28 cellular contexts compared by ENCODE assay signal in the genomic region with DNA sequence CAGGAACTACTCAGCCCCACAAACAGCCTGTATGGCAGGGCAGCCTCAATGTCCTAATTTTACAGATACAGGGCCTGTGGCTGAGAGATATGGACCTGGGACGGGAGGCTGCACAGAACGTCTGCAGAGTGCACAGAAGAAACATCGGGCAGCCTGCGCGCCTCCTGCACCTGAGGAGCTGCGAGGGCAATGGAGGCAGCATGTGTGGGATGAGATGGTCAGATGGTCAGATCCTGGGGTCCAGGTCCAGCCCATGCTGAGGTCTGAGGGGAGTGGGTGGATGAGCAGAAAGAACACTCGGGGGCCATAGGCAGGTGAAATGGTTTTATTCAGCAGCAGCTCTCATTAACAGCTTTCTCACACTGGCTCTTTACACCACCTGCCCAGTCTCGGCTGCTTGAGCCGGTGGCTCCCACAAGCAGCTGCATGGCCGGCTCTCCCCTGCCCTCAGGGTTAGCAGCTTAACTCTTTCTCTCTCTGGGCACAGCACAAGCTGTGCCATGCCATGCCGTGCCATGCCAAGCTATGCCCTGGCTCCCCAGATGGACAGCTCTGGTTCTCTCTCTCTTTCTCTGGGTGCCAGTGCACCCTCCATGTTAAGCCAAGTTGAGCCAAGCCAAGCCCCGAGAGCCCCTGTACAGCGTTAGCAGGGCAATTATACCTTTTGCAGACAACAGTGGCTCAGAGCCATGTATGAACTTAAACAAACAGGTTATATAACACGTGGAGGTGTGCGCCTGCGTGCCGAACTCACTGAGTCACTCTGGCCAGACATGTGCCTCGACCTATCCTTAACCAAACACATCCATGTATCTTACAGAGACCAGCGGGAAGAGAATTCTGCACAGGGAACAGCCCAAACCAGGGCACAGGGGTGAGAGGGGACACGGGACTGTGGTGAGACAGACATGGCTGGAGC. TPM values are rescaled to one million over a fixed set of nuclear protein-coding genes. Genes with fewer than 3 reads are reported as not detected.
"Had no signal": no experiment of that assay in that cellular context is flagged by ENCODE, and none has a peak within 500 bp of the region (broad histone marks: within the 10 kb centered on the region; RNA-seq: fewer than 3 reads in every experiment).

No MANE protein-coding gene starts in this region.

- H3K4me3 ChIP-seq: cardiac muscle cell, MG63, Peyer's patch had no signal

- H3K9me3 ChIP-seq: MG63, Peyer's patch had no signal

- H3K36me3 ChIP-seq: brain microvascular endothelial cell, cardiac muscle cell, MG63, Peyer's patch had no signal

- H3K27me3 Mint-ChIP-seq: activated CD4-positive, alpha-beta memory T cell treated with anti-CD3 and anti-CD28 coated beads for 36 hours; activated CD4-positive, alpha-beta T cell treated with anti-CD3 and anti-CD28 coated beads, Interleukin-2, amount 10 ng/mL, durations not matched to agents 7 days and 5 days; T-cell had no signal

- H3K4me1 ChIP-seq: Peyer's patch had no signal

- H3K4me3 Mint-ChIP-seq: activated CD4-positive, alpha-beta memory T cell treated with anti-CD3 and anti-CD28 coated beads for 36 hours; activated CD4-positive, alpha-beta T cell treated with anti-CD3 and anti-CD28 coated beads, Interleukin-2, amount 10 ng/mL, durations not matched to agents 7 days and 5 days; activated naive CD4-positive, alpha-beta T cell treated with anti-CD3 and anti-CD28 coated beads for 36 hours; activated naive CD8-positive, alpha-beta T cell; activated T-cell treated with anti-CD3 and anti-CD28 coated beads, Interleukin-2, amount 50 U/mL, for 4 hours; T-cell had no signal

- H3K27ac ChIP-seq: brain microvascular endothelial cell, cardiac muscle cell, Peyer's patch, RWPE1, VCaP had no signal

- DNase-seq: activated CD4-positive, alpha-beta memory T cell treated with anti-CD3 and anti-CD28 coated beads for 36 hours; activated CD4-positive, alpha-beta T cell treated with anti-CD3 and anti-CD28 coated beads, Interleukin-2, amount 10 ng/mL, durations not matched to agents 7 days and 5 days; activated CD4-positive, CD25-positive, alpha-beta regulatory T cell; activated CD8-positive, alpha-beta memory T cell treated with anti-CD3 and anti-CD28 coated beads for 24 hours; activated effector memory CD4-positive, alpha-beta T cell treated with anti-CD3 and anti-CD28 coated beads, Interleukin-2, amount 50 U/mL, for 16 hours; activated naive CD4-positive, alpha-beta T cell treated with anti-CD3 and anti-CD28 coated beads for 36 hours; activated T-cell treated with anti-CD3 and anti-CD28 coated beads, Interleukin-2, amount 50 U/mL, for 4 hours; brain microvascular endothelial cell; MG63; MV-4-11; NCI-H1092 treated with DMSO at 0.1 percent for 48 hours; NCI-H1417 treated with DMSO at 0.1 percent for 48 hours; NCI-H1694; NCI-H2029; NCI-H2171; NCI-H2227 treated with DMSO at 0.1 percent for 48 hours; NCI-H446 treated with DMSO at 0.1 percent for 48 hours; NCI-H526 treated with DMSO at 0.1 percent for 48 hours; Right ventricle myocardium superior; T-cell; T-helper 2 cell; T1000 had no signal

- H3K27ac Mint-ChIP-seq: activated CD4-positive, alpha-beta memory T cell treated with anti-CD3 and anti-CD28 coated beads for 36 hours; activated CD4-positive, alpha-beta T cell treated with anti-CD3 and anti-CD28 coated beads, Interleukin-2, amount 10 ng/mL, durations not matched to agents 7 days and 5 days; activated naive CD4-positive, alpha-beta T cell treated with anti-CD3 and anti-CD28 coated beads for 36 hours; activated naive CD8-positive, alpha-beta T cell; T-cell had no signal

- H3K27me3 ChIP-seq: brain microvascular endothelial cell, cardiac muscle cell, MG63, Peyer's patch had no signal

- H3K36me3 Mint-ChIP-seq: activated CD4-positive, alpha-beta memory T cell treated with anti-CD3 and anti-CD28 coated beads for 36 hours; activated naive CD8-positive, alpha-beta T cell; T-cell had no signal

- H3K4me1 Mint-ChIP-seq: activated CD4-positive, alpha-beta T cell treated with anti-CD3 and anti-CD28 coated beads, Interleukin-2, amount 10 ng/mL, durations not matched to agents 7 days and 5 days; T-cell had no signal

- ATAC-seq: activated T-cell treated with anti-CD3 and anti-CD28 coated beads, Interleukin-2, amount 50 U/mL, for 4 hours; T-cell had no signal

RNA-seq across cellular contexts. Expression of a gene that starts 47.6 kb away (rescaled TPM):
- total RNA-seq: activated CD4-positive, alpha-beta T cell treated with anti-CD3 and anti-CD28 coated beads, Interleukin-2, amount 10 ng/mL, durations not matched to agents 7 days and 5 days; activated naive CD4-positive, alpha-beta T cell treated with anti-CD3 and anti-CD28 coated beads for 36 hours; activated T-cell treated with anti-CD3 and anti-CD28 coated beads, Interleukin-2, amount 50 U/mL, for 4 hours; Right ventricle myocardium superior; SK-MEL-5 had no signal
